8 cellular contexts compared by ENCODE assay signal in the genomic region with DNA sequence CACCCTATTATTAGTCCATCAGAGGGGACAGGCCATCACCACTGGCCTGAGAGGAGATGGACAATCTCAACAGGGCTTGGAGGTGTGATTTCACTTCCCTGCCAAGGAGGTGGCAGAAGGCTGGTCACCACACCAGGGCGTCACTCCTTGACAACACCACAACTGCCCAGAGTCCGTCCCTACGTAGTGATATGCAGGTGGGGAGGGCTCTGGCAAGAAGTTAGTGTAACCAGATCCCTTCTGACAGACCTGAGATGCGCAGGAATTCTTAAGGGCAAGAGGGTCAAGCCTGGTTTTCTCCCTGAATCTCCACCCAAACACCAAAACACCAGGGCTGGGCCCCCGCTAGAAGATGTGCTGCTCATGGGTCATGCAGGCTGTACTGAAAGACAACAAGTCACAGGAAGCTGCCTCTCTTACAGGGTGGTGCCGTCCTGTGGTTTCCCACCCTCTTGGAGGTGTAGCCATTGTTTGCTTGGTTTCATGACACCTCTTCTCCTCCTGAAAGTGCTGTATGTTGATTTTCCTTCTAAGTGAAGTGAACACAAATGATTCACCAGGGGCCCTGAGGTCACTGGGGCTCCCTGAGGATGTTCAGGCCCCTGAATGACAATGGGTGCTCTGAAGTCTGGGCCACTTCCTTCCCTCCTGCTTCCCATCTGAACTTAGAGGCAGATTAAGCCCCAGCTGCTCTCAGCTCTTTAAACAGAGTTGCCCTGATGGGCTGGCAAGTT. TPM values are rescaled to one million over a fixed set of nuclear protein-coding genes. Genes with fewer than 3 reads are reported as not detected.
DNase-seq lines count a peak whose midpoint lies in the region; ATAC-seq and TF ChIP-seq lines count a peak whose summit lies in the region.

No MANE protein-coding gene starts in this region.

- no peak for TF ChIP-seq CTCF in IMR-90 (conservative IDR thresholded peaks at IDR 0.05; ENCODE audit: low read depth, low read length)
- no peak for TF ChIP-seq CTCF in right atrium auricular region (IDR thresholded peaks at IDR 0.05)

- CTCF ChIA-PET in IMR-90 (lab: Yijun Ruan, JAX), result no interaction called here

- H3K9ac ChIP-seq in IMR-90 (ENCODE audit: low read depth, low read length), result no peak overlapping the region

- no peak overlapping the region for H4K8ac ChIP-seq in IMR-90 (ENCODE audit: low read depth in 2 of 2, low read length in 2 of 2)

- no peak overlapping the region for H4K5ac ChIP-seq in IMR-90 (ENCODE audit: low read depth, low read length)

- H3K27ac ChIP-seq in IMR-90 (ENCODE audit: insufficient read depth, low read length), result no peak overlapping the region
- H3K27ac ChIP-seq in iPS DF 6.9 (ENCODE audit: low read length), result no peak overlapping the region
- no peak overlapping the region for H3K27ac ChIP-seq in right atrium auricular region

- no peak overlapping the region for H3K4ac ChIP-seq in IMR-90 (ENCODE audit: low read depth, low read length)

- no peak overlapping the region for H2BK15ac ChIP-seq in IMR-90 (ENCODE audit: low read depth, low read length)

- H3K9me1 ChIP-seq in IMR-90 (ENCODE audit: insufficient read depth, low read length), result peaks cover 23% of the 10 kb centered on the region; the same call in 1 of the 2 replicates

- no peak for TF ChIP-seq RAD21 in IMR-90 (IDR thresholded peaks at IDR 0.05; ENCODE audit: low read length)

- no peak overlapping the region for H2BK20ac ChIP-seq in IMR-90 (ENCODE audit: low read depth, low read length)

- no peak overlapping the region for H2BK120ac ChIP-seq in IMR-90 (ENCODE audit: low read depth, low read length)

- H3K79me1 ChIP-seq in IMR-90 (ENCODE audit: low read depth in 1 of 2, low read length in 2 of 2), result peaks cover 19 to 42% of the 10 kb centered on the region in 2 experiments

- DNase-seq in IMR-90 (no peak), iPS DF 6.9 (ENCODE audit: low read depth, low spot score) (peak; percentile 70), MG63 (no peak), HuH-7.5 (ENCODE audit: low spot score) (no peak), NCI-H1694 (lab: John Stamatoyannopoulos, UW) (no peak), right atrium auricular region (ENCODE audit: low spot score) (no peak)
- peak; percentile 35 to 37 for DNase-seq in activated CD8-positive, alpha-beta memory T cell treated with anti-CD3 and anti-CD28 coated beads for 1 hour (ENCODE audit: extremely low read depth in 1 of 2, low read depth in 1 of 2)
- peak; percentile 46 to 48 for DNase-seq in stimulated activated CD8-positive, alpha-beta memory T cell treated with anti-CD3 and anti-CD28 coated beads, Interleukin-7, amount 100 ng/mL, for 1 hour (ENCODE audit: low read depth in 2 of 2)

- no peak overlapping the region for H3K4me3 ChIP-seq in IMR-90 (ENCODE audit: insufficient read depth, low read depth, low read length)
- no peak overlapping the region for H3K4me3 ChIP-seq in iPS DF 6.9 (ENCODE audit: low read length)
- no peak overlapping the region for H3K4me3 ChIP-seq in MG63
- H3K4me3 ChIP-seq in right atrium auricular region, result no peak overlapping the region

- H4K91ac ChIP-seq in IMR-90 (ENCODE audit: insufficient read depth, low read depth, low read length), result no peak overlapping the region

- ATAC-seq in IMR-90 (ENCODE audit: low read depth), result no peak

- no peak overlapping the region for H3K18ac ChIP-seq in IMR-90 (ENCODE audit: low read depth, low read length)

- peak overlapping the region; percentile 35 for H2AK9ac ChIP-seq in IMR-90 (replicated peaks; ENCODE audit: low read depth, low read length, poor library complexity)

- H3K9me3 ChIP-seq in IMR-90 (ENCODE audit: control insufficient read depth, insufficient read depth, low read length), result no peaks in the 10 kb centered on the region
- no peaks in the 10 kb centered on the region for H3K9me3 ChIP-seq in iPS DF 6.9 (ENCODE audit: control insufficient read depth, insufficient read depth, low read length)
- H3K9me3 ChIP-seq in MG63, result no peaks in the 10 kb centered on the region
- H3K9me3 ChIP-seq in right atrium auricular region, result no peaks in the 10 kb centered on the region

- no peak overlapping the region for H3K56ac ChIP-seq in IMR-90 (ENCODE audit: extremely low read depth, insufficient read depth, low read length)

- H3K14ac ChIP-seq in IMR-90 (replicated peaks; ENCODE audit: low read depth, low read length), result 0 out of 2 replicates have a peak overlapping the region, but pooled peaks have one; percentile 8

- POLR2A ChIA-PET in IMR-90 (lab: Charles Lee; ENCODE audit: unreplicated experiment), result no interaction called here

- WGBS in IMR-90 (ENCODE audit: extremely low coverage in 2 of 2, insufficient read length in 1 of 2), 2 experiments, result no CpG with 5 or more reads among the region's 6 CpGs
- WGBS in iPS DF 6.9 (ENCODE audit: insufficient coverage, insufficient read length), result no CpG with 5 or more reads among the region's 6 CpGs

- BruUV-seq in IMR-90 (replicated peaks; lab: Mats Ljungman, UMichigan), result no TSS peak

- dilution Hi-C loops in IMR-90 (cut with HindIII; ENCODE audit: low sequenced_read_pairs, unreplicated experiment), result no loop called here

- H3K4me1 ChIP-seq in IMR-90 (ENCODE audit: control insufficient read depth, insufficient read depth, low read length), result peaks cover 15% of the 10 kb centered on the region
- peaks cover 9% of the 10 kb centered on the region for H3K4me1 ChIP-seq in iPS DF 6.9 (ENCODE audit: control insufficient read depth, insufficient read depth, low read length)
- H3K4me1 ChIP-seq in right atrium auricular region, result no peaks in the 10 kb centered on the region

- in situ Hi-C loops in IMR-90 (cut with MboI; ENCODE audit: low sequenced_read_pairs), result no loop called here

- peak overlapping the region; percentile 30; the same call in 1 of the 2 replicates for H2AK5ac ChIP-seq in IMR-90 (ENCODE audit: low read depth, low read length)

- H2BK5ac ChIP-seq in IMR-90 (ENCODE audit: low read depth, low read length, poor library complexity, severe bottlenecking), result no peak overlapping the region

- H3K27me3 ChIP-seq in IMR-90 (ENCODE audit: control insufficient read depth, insufficient read depth, low read length), result no peaks in the 10 kb centered on the region
- no peaks in the 10 kb centered on the region for H3K27me3 ChIP-seq in iPS DF 6.9 (ENCODE audit: control insufficient read depth, insufficient read depth, low read length)
- H3K27me3 ChIP-seq in MG63, result no peaks in the 10 kb centered on the region
- no peaks in the 10 kb centered on the region for H3K27me3 ChIP-seq in right atrium auricular region

- peaks cover 34% of the 10 kb centered on the region for H4K20me1 ChIP-seq in IMR-90 (ENCODE audit: insufficient read depth, low read length)

- intact Hi-C loops in IMR-90 (cut with micrococcal nuclease), result no loop called here

- TF ChIP-seq POLR2A in IMR-90 (IDR thresholded peaks at IDR 0.05; ENCODE audit: low read depth, low read length), result no peak

- no peak overlapping the region for H2AFZ ChIP-seq in IMR-90 (replicated peaks; ENCODE audit: low read length, poor library complexity)

- no peak overlapping the region for H3K23ac ChIP-seq in IMR-90 (ENCODE audit: low read depth, low read length)

- H3K36me3 ChIP-seq in IMR-90 (ENCODE audit: control insufficient read depth, insufficient read depth, low read length) (no peaks in the 10 kb centered on the region; the same call in 1 of the 2 replicates), iPS DF 6.9 (ENCODE audit: control insufficient read depth, insufficient read depth, low read length) (no peaks in the 10 kb centered on the region), MG63 (no peaks in the 10 kb centered on the region), right atrium auricular region (no peaks in the 10 kb centered on the region)

- H3K4me2 ChIP-seq in IMR-90 (ENCODE audit: low read depth, low read length), result no peak overlapping the region

TF ChIP-seq in IMR-90, 13 proteins besides CTCF, POLR2A, EP300 and RAD21:
- no peak for TF ChIP-seq FOS (IDR thresholded peaks at IDR 0.05; ENCODE audit: low read depth, low read length)
- TF ChIP-seq SMC3 (IDR thresholded peaks at IDR 0.05; ENCODE audit: low read depth, low read length), result no peak
- no peak for TF ChIP-seq MAZ (IDR thresholded peaks at IDR 0.05; ENCODE audit: borderline replicate concordance, low read depth, low read length)
- no peak for TF ChIP-seq MXI1 (IDR thresholded peaks at IDR 0.05; ENCODE audit: borderline replicate concordance, low read depth, low read length)
- TF ChIP-seq CEBPB (IDR thresholded peaks at IDR 0.05; ENCODE audit: low read depth, low read length), result no peak
- no peak for TF ChIP-seq NFE2L2 (IDR thresholded peaks at IDR 0.05; ENCODE audit: low read depth, low read length)
- TF ChIP-seq BHLHE40 (IDR thresholded peaks at IDR 0.05; ENCODE audit: low read depth, low read length), result no peak
- TF ChIP-seq, protein P1, sequence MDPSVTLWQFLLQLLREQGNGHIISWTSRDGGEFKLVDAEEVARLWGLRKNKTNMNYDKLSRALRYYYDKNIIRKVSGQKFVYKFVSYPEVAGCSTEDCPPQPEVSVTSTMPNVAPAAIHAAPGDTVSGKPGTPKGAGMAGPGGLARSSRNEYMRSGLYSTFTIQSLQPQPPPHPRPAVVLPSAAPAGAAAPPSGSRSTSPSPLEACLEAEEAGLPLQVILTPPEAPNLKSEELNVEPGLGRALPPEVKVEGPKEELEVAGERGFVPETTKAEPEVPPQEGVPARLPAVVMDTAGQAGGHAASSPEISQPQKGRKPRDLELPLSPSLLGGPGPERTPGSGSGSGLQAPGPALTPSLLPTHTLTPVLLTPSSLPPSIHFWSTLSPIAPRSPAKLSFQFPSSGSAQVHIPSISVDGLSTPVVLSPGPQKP (IDR thresholded peaks at IDR 0.05; ENCODE audit: borderline replicate concordance, low read depth, low read length), result no peak
- TF ChIP-seq RFX5 (IDR thresholded peaks at IDR 0.05; ENCODE audit: low read depth, low read length), result no peak
- TF ChIP-seq MAFK (IDR thresholded peaks at IDR 0.05; ENCODE audit: low read depth, low read length), result no peak
- TF ChIP-seq, protein P2, sequence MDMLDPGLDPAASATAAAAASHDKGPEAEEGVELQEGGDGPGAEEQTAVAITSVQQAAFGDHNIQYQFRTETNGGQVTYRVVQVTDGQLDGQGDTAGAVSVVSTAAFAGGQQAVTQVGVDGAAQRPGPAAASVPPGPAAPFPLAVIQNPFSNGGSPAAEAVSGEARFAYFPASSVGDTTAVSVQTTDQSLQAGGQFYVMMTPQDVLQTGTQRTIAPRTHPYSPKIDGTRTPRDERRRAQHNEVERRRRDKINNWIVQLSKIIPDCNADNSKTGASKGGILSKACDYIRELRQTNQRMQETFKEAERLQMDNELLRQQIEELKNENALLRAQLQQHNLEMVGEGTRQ (IDR thresholded peaks at IDR 0.05; ENCODE audit: low read depth, low read length), result no peak
- TF ChIP-seq CHD1 (IDR thresholded peaks at IDR 0.05; ENCODE audit: low read depth, low read length), result no peak
- TF ChIP-seq RCOR1 (IDR thresholded peaks at IDR 0.05; ENCODE audit: insufficient replicate concordance, low read length), result no peak

RNA-seq across cellular contexts. Expression of a gene that starts 27.1 kb away (rescaled TPM):
- total RNA-seq in IMR-90 (2012; rRNA removed) (4.3 and 4.7 TPM in 2 replicates), right atrium auricular region (1 to 10 TPM; 1.7 to 3.2 TPM)
- 3.2 and 3.5 TPM in 2 replicates for polyA plus RNA-seq in IMR-90 (2012; rRNA removed)
- polyA plus RNA-seq in IMR-90 (2012; cell fraction: cytosol; rRNA removed), result 1.3 and 1.8 TPM in 2 replicates
- polyA plus RNA-seq in IMR-90 (2012; cell fraction: nucleus; rRNA removed; ENCODE audit: low replicate concordance), result 3.4 and 6.4 TPM in 2 replicates
- total RNA-seq in MG63 (2014; rRNA removed; shearing (Covaris generic); ENCODE audit: low replicate concordance), result 0.59 TPM in 1 of 2 replicates, not detected in the other

Comparison
In these comparisons a context has a peak if more than half of its experiments do, and no peak if none do; other contexts are left out.
1. DNase-seq: peak in activated CD8-positive, alpha-beta memory T cell treated with anti-CD3 and anti-CD28 coated beads for 1 hour (2 of 2), iPS DF 6.9 (single experiment) and stimulated activated CD8-positive, alpha-beta memory T cell treated with anti-CD3 and anti-CD28 coated beads, Interleukin-7, amount 100 ng/mL, for 1 hour (2 of 2); none in IMR-90 (single experiment), MG63 (single experiment), HuH-7.5 (single experiment), NCI-H1694 (single experiment) and right atrium auricular region (single experiment).